ENCODE assay signal across 1 cellular context in genomic region chr4:126513596-126513995, GRCh38.
TF ChIP-seq lines count a peak whose summit lies in the region.

No MANE protein-coding gene starts in this region.

TF ChIP-seq in H1, 55 proteins besides CTCF, POLR2A, EP300 and RAD21:
- TF ChIP-seq POU5F1 (IDR thresholded peaks at IDR 0.05; ENCODE audit: low read depth, low read length), result no peak
- TF ChIP-seq BCL11A (IDR thresholded peaks at IDR 0.05; ENCODE audit: low read depth in 2 of 2, low read length in 2 of 2), result no peak
- no peak for TF ChIP-seq MAX (IDR thresholded peaks at IDR 0.05)
- no peak for TF ChIP-seq SP1 (IDR thresholded peaks at IDR 0.05; ENCODE audit: low read depth, low read length)
- TF ChIP-seq TCF12 (IDR thresholded peaks at IDR 0.05; ENCODE audit: low read depth, low read length), result no peak
- TF ChIP-seq RNF2 (IDR thresholded peaks at IDR 0.05; ENCODE audit: borderline replicate concordance, low read depth, low read length, missing control alignments, poor library complexity, severe bottlenecking), result no peak
- TF ChIP-seq CHD7 (IDR thresholded peaks at IDR 0.05; ENCODE audit: insufficient replicate concordance, low read length), result no peak
